In the genomic region with DNA sequence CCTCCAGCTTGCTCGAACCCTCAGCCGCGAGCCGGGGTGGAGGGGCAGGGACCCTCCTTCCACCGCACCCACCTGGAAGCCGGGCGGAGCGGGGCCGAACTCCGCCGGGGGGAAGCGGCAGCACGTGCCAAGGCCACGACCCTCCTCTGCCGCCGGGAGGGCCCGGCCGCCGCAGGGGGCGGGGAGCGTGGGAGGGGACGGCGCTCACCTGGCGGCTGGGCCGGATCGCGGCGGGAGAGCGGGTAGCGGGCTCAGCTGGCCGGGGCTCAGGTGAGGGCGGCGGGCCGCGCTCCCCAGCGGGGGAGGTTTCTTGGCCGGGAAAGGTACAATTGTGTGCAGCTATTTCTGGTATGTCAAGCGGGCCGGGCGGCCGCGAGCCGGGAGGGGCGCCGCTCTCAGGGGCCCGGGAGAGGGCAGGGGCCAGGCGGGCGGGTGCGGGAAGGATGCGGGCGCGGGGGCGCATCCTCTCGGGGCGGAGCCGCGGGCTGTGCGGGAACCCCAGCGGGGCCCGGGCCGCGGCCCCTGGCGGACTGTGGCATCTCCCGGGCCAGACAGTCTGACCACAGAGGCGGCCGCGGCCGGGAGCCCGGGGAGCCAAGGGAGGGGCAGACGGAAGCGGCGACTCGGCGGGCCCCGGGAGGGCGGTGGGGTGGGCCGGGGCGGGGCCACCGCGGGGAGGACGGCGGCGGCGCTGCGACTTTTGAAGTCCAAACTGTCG, we compare ENCODE assay signal across 8 cellular contexts. TPM values are rescaled to one million over a fixed set of nuclear protein-coding genes. Genes with fewer than 3 reads are reported as not detected.
DNase-seq lines count a peak whose midpoint lies in the region; ATAC-seq and TF ChIP-seq lines count a peak whose summit lies in the region.

A gene (plus strand): TSS at position 710 of the 718 bp plus-strand sequence. CDS start 328 bp downstream, outside the sequence.

- no peak within 1 kb of the TSS for H3K27ac Mint-ChIP-seq in Calu3 (ENCODE audit: unreplicated experiment)

- CTCF ChIA-PET in Calu3 (lab: Charles Lee) = no interaction called here

- ATAC-seq in GM21367 (IDR thresholded peaks at IDR 0.05; ENCODE audit: unreplicated experiment) (peak; percentile 59), HG03565 (IDR thresholded peaks at IDR 0.05; ENCODE audit: unreplicated experiment) (peak; percentile 46)

- no peaks in the 10 kb centered on the region for H3K27me3 Mint-ChIP-seq in Calu3 (ENCODE audit: unreplicated experiment)

- BruUV-seq in Calu3 (replicated peaks; lab: Mats Ljungman, UMichigan) = no TSS peak

- intact Hi-C loops in Calu3 (cut with micrococcal nuclease; ENCODE audit: unreplicated experiment) = no loop called here

- peak within 1 kb of the TSS; percentile 57 for H3K4me3 Mint-ChIP-seq in Calu3 (ENCODE audit: low read depth, unreplicated experiment)

- peaks cover 5% of the 10 kb centered on the region for H3K36me3 Mint-ChIP-seq in Calu3 (ENCODE audit: insufficient read depth, unreplicated experiment)

- no peak for TF ChIP-seq CTCF in Calu3 (IDR thresholded peaks at IDR 0.05; ENCODE audit: unreplicated experiment)

- no peaks in the 10 kb centered on the region for H3K4me1 Mint-ChIP-seq in Calu3 (ENCODE audit: low read depth, unreplicated experiment)

- in situ Hi-C loops in T47D (cut with HindIII; ENCODE audit: low pct_unique_long_range_greater_than_20kb, low sequenced_read_pairs) = no loop called here

- peak; percentile 38 for DNase-seq in Calu3
- DNase-seq in T-helper 22 cell (ENCODE audit: low read depth) = peak; percentile 37
- DNase-seq in T47D (ENCODE audit: low read depth in 1 of 2, low spot score in 1 of 2) = peak; percentile 18 to 58
- peak; percentile 87 for DNase-seq in islet precursor cell
- DNase-seq in stimulated activated CD4-positive, alpha-beta T cell treated with anti-CD3 and anti-CD28 coated beads, Interleukin-15, amount 100 ng/mL, for 24 hours = peak; percentile 49
- no peak for DNase-seq in KG1 (lab: John Stamatoyannopoulos, UW)

- no peaks in the 10 kb centered on the region for H3K9me3 Mint-ChIP-seq in Calu3 (ENCODE audit: low read depth, unreplicated experiment)

RNA-seq across cellular contexts. Expression of the gene that starts here (rescaled TPM):
- 105 and 117 TPM in 2 replicates for total RNA-seq in Calu3 (2022)
